In the genomic region with DNA sequence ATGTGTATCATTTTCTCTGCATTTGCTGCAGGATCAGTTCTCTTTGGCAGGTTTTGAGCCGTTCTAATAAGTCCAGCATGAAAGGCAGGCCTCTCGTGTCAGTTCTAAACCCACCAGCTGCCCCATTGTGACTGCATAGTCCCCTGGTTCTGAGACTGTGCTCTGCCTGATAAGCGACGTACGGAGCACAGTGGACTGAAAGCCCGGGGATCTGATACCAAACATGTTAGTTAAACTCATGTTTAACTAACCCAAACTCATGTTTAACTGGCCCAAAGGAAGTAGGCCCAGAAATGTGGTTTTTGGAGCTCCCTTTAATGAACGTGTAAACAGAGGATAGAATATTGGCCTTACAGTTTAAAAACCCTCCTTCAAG, we compare ENCODE assay signal across 10 cellular contexts.
A peak's percentile ranks its signal among the peaks of the same experiment; 100 is the strongest.
DNase-seq lines count a peak whose midpoint lies in the region; ATAC-seq and FAIRE-seq lines count a peak whose summit lies in the region.
"Had no signal": no experiment of that assay in that cellular context is flagged by ENCODE, and none has a peak within 500 bp of the region (broad histone marks: within the 10 kb centered on the region; RNA-seq: fewer than 3 reads in every experiment).

No MANE protein-coding gene starts in this region.

- CTCF ChIA-PET in activated CD4-positive, alpha-beta memory T cell treated with anti-CD3 and anti-CD28 coated beads, Interleukin-2, amount 10 ng/mL, durations not matched to agents 7 days and 5 days (lab: Charles Lee), result interaction anchor here (0.9 to 2.4 kb wide), 11 partner anchors 8 to 468 kb away, joined by 3 to 7 read pairs (median 3); a partner anchor contains a TSS

- FAIRE-seq in HTR-8/SVneo (lab: Jason Lieb, UNC), result no peak
- FAIRE-seq: TTC549 had no signal

- POLR2A ChIA-PET in activated CD4-positive, alpha-beta memory T cell treated with anti-CD3 and anti-CD28 coated beads, Interleukin-2, amount 10 ng/mL, durations not matched to agents 7 days and 5 days (lab: Charles Lee), result interaction anchor here (1.1 to 2.7 kb wide), 14 partner anchors 9 to 145 kb away, joined by 3 to 14 read pairs (median 6); a partner anchor contains a TSS

- ATAC-seq in HG02885 (IDR thresholded peaks at IDR 0.05; ENCODE audit: poor library complexity, unreplicated experiment) (peak; percentile 1), HG03097 (IDR thresholded peaks at IDR 0.05; ENCODE audit: low FRiP score, unreplicated experiment) (no peak)

- H3K4me3 Mint-ChIP-seq in T-helper 2 cell treated with Interferon-gamma antibody and Interleukin-4, amounts not matched to agents 5 μg/mL and 100 μg/mL, for 36 hours, result peak overlapping the region; percentile 9
- no peak overlapping the region for H3K4me3 Mint-ChIP-seq in activated CD4-positive, alpha-beta memory T cell treated with anti-CD3 and anti-CD28 coated beads, Interleukin-2, amount 10 ng/mL, durations not matched to agents 7 days and 5 days

- H3K27ac Mint-ChIP-seq in T-helper 2 cell treated with Interferon-gamma antibody and Interleukin-4, amounts not matched to agents 5 μg/mL and 100 μg/mL, for 36 hours, result peak overlapping the region; percentile 89
- H3K27ac Mint-ChIP-seq in activated CD4-positive, alpha-beta memory T cell treated with anti-CD3 and anti-CD28 coated beads, Interleukin-2, amount 10 ng/mL, durations not matched to agents 7 days and 5 days, result peak overlapping the region; percentile 89

- H3K27me3 Mint-ChIP-seq in T-helper 2 cell treated with Interferon-gamma antibody and Interleukin-4, amounts not matched to agents 5 μg/mL and 100 μg/mL, for 36 hours (ENCODE audit: low read depth), result no peaks in the 10 kb centered on the region
- peaks cover 1% of the 10 kb centered on the region for H3K27me3 Mint-ChIP-seq in activated CD4-positive, alpha-beta memory T cell treated with anti-CD3 and anti-CD28 coated beads, Interleukin-2, amount 10 ng/mL, durations not matched to agents 7 days and 5 days

- DNase-seq in T-helper 2 cell treated with Interferon-gamma antibody and Interleukin-4, amounts not matched to agents 5 μg/mL and 100 μg/mL, for 36 hours (ENCODE audit: low spot score), result no peak
- no peak for DNase-seq in T-helper 2 cell
- DNase-seq in activated CD4-positive, alpha-beta memory T cell treated with anti-CD3 and anti-CD28 coated beads, Interleukin-2, amount 10 ng/mL, durations not matched to agents 7 days and 5 days, result no peak
- DNase-seq in myocyte (ENCODE audit: low read depth), result peak; percentile 6
- no peak for DNase-seq in HTR-8/SVneo (ENCODE audit: insufficient read length, low spot score)
- no peak for DNase-seq in activated effector memory CD4-positive, alpha-beta T cell treated with anti-CD3 and anti-CD28 coated beads, Interleukin-2, amount 50 U/mL, for 16 hours
- DNase-seq: hippocampal formation had no signal

- H3K36me3 Mint-ChIP-seq in T-helper 2 cell treated with Interferon-gamma antibody and Interleukin-4, amounts not matched to agents 5 μg/mL and 100 μg/mL, for 36 hours (ENCODE audit: low read depth), result no peaks in the 10 kb centered on the region
- no peaks in the 10 kb centered on the region for H3K36me3 Mint-ChIP-seq in activated CD4-positive, alpha-beta memory T cell treated with anti-CD3 and anti-CD28 coated beads, Interleukin-2, amount 10 ng/mL, durations not matched to agents 7 days and 5 days (ENCODE audit: low read depth)

- H3K9me3 Mint-ChIP-seq in T-helper 2 cell treated with Interferon-gamma antibody and Interleukin-4, amounts not matched to agents 5 μg/mL and 100 μg/mL, for 36 hours, result peaks cover 3% of the 10 kb centered on the region
- H3K9me3 Mint-ChIP-seq in activated CD4-positive, alpha-beta memory T cell treated with anti-CD3 and anti-CD28 coated beads, Interleukin-2, amount 10 ng/mL, durations not matched to agents 7 days and 5 days, result no peaks in the 10 kb centered on the region

- peaks cover 45% of the 10 kb centered on the region for H3K4me1 Mint-ChIP-seq in T-helper 2 cell treated with Interferon-gamma antibody and Interleukin-4, amounts not matched to agents 5 μg/mL and 100 μg/mL, for 36 hours (ENCODE audit: low read depth)
- H3K4me1 Mint-ChIP-seq in activated CD4-positive, alpha-beta memory T cell treated with anti-CD3 and anti-CD28 coated beads, Interleukin-2, amount 10 ng/mL, durations not matched to agents 7 days and 5 days, result peaks cover 23% of the 10 kb centered on the region
